Comparison of ENCODE assay signal across 13 cellular contexts in the genomic region with DNA sequence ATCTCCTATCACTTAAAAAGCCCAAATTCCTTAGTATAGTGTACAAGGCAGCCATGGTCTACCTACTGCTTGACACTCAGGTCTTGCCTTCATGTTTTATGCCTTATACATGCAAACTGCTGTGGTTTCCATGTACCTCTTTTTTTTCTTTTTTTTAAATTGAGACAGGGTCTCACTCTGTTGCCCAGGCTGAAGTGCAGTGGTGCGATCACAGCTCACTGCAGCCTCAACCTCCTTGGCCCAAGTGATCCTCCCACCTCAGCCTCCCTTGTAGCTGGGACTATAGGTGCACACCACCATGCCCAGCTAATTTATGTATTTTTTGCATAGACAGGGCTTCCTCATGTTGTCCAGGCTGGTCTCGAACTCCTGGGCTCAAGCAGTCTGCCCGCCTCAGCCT.
"Had no signal": no experiment of that assay in that cellular context is flagged by ENCODE, and none has a peak within 500 bp of the region (broad histone marks: within the 10 kb centered on the region; RNA-seq: fewer than 3 reads in every experiment).

No MANE protein-coding gene starts in this region.

- H3K4me1 Mint-ChIP-seq: nephron had no signal

- H3K27ac Mint-ChIP-seq: activated CD4-positive, alpha-beta memory T cell treated with anti-CD3 and anti-CD28 coated beads, Interleukin-2, amount 10 ng/mL, durations not matched to agents 7 days and 5 days; nephron; T-helper 2 cell treated with Interferon-gamma antibody and Interleukin-4, amounts not matched to agents 5 μg/mL and 100 μg/mL, for 36 hours had no signal

- H3K4me3 ChIP-seq: lung, spleen, testis had no signal

- H3K27me3 Mint-ChIP-seq: activated CD4-positive, alpha-beta memory T cell treated with anti-CD3 and anti-CD28 coated beads, Interleukin-2, amount 10 ng/mL, durations not matched to agents 7 days and 5 days; activated CD4-positive, alpha-beta T cell treated with anti-CD3 and anti-CD28 coated beads for 36 hours had no signal

- DNase-seq: activated CD4-positive, alpha-beta memory T cell treated with anti-CD3 and anti-CD28 coated beads, Interleukin-2, amount 10 ng/mL, durations not matched to agents 7 days and 5 days; activated CD4-positive, alpha-beta T cell treated with anti-CD3 and anti-CD28 coated beads for 36 hours; activated CD8-positive, alpha-beta memory T cell treated with anti-CD3 and anti-CD28 coated beads, Interleukin-2, amount 50 U/mL, for 48 hours; activated gamma-delta T cell; foreskin keratinocyte; immature natural killer cell; left cardiac atrium; spleen; stimulated activated CD4-positive, alpha-beta T cell treated with anti-CD3 and anti-CD28 coated beads, Interleukin-1b, Interleukin-23, amount 100 ng/mL, for 48 hours; testis had no signal

- H3K4me1 ChIP-seq: foreskin keratinocyte, testis had no signal

- ATAC-seq: activated CD4-positive, alpha-beta T cell treated with anti-CD3 and anti-CD28 coated beads for 36 hours; foreskin keratinocyte had no signal

- H3K27ac ChIP-seq: foreskin keratinocyte, testis had no signal

- H3K9me3 ChIP-seq: testis had no signal

- H3K4me3 Mint-ChIP-seq: activated CD4-positive, alpha-beta memory T cell treated with anti-CD3 and anti-CD28 coated beads, Interleukin-2, amount 10 ng/mL, durations not matched to agents 7 days and 5 days; activated CD4-positive, alpha-beta T cell treated with anti-CD3 and anti-CD28 coated beads for 36 hours; immature natural killer cell; nephron; T-helper 2 cell treated with Interferon-gamma antibody and Interleukin-4, amounts not matched to agents 5 μg/mL and 100 μg/mL, for 36 hours had no signal

- H3K27me3 ChIP-seq: foreskin keratinocyte, spleen, testis had no signal
